Comparison of ENCODE assay signal across 11 cellular contexts in the genomic region with DNA sequence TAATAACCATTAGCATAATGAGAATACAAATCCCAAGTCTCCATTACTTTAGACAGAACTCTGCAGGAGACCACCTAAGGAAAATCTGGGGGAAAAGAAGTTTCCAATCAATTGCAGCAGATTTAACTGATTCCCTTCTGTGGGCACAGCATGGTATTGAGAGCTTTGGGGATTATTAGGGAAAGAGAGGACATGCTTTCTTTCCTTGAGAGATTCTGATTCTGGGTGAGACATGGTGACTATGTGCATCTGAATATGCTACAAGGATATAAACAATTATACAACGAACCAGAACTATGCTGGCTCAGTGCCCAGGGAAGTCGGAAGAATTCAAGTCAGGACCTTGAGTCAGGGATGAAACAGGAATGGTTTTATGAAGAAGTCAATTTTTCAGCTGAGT.
DNase-seq lines count a peak whose midpoint lies in the region; TF ChIP-seq lines count a peak whose summit lies in the region.
"Had no signal": no experiment of that assay in that cellular context is flagged by ENCODE, and none has a peak within 500 bp of the region (broad histone marks: within the 10 kb centered on the region; RNA-seq: fewer than 3 reads in every experiment).

No MANE protein-coding gene starts in this region.

- H3K4me1 Mint-ChIP-seq in HFFc6 (ENCODE audit: low read depth): peaks cover 11% of the 10 kb centered on the region; the same call in 1 of the 2 replicates

- H3K27ac Mint-ChIP-seq in HFFc6: peak overlapping the region; percentile 7; the same call in 1 of the 2 replicates
- H3K27ac Mint-ChIP-seq: activated B cell treated with CpG ODN at 0.5 μM for 24 hours had no signal

- H3K9ac ChIP-seq in iPS-15b (ENCODE audit: low read depth, low read length): no peak overlapping the region

- no peaks in the 10 kb centered on the region for H3K36me3 ChIP-seq in iPS-15b (ENCODE audit: control insufficient read depth, insufficient read depth, low read length)

- peak; percentile 77 for DNase-seq in HFFc6
- peak; percentile 83 for DNase-seq in astrocyte of the spinal cord (ENCODE audit: low read depth, low spot score)
- DNase-seq in stromal cell of bone marrow (ENCODE audit: low read depth): peak; percentile 12
- no peak for DNase-seq in posterior vena cava (ENCODE audit: low spot score)
- DNase-seq in activated T-cell treated with anti-CD3 and anti-CD28 coated beads for 4 hours: no peak
- DNase-seq in KG1 (lab: John Stamatoyannopoulos, UW): no peak
- DNase-seq: activated B cell treated with CpG ODN at 0.5 μM for 24 hours, left cardiac atrium, NCI-H1436, OCI-M1 had no signal

- H3K4me3 ChIP-seq in astrocyte of the spinal cord (ENCODE audit: low read depth, low read length): no peak overlapping the region
- H3K4me3 ChIP-seq in iPS-15b (ENCODE audit: low read depth, low read length): peak overlapping the region; percentile 5

- no peaks in the 10 kb centered on the region for H3K27me3 ChIP-seq in iPS-15b (ENCODE audit: control insufficient read depth, insufficient read depth, low read length)

- no peak overlapping the region for H3K4me3 Mint-ChIP-seq in HFFc6
- H3K4me3 Mint-ChIP-seq: activated B cell treated with CpG ODN at 0.5 μM for 24 hours had no signal

- H3K9me3 Mint-ChIP-seq in HFFc6: peaks cover 4% of the 10 kb centered on the region; the same call in 1 of the 2 replicates

- H3K27me3 Mint-ChIP-seq in HFFc6 (ENCODE audit: insufficient read depth): no peaks in the 10 kb centered on the region
- H3K27me3 Mint-ChIP-seq: activated B cell treated with CpG ODN at 0.5 μM for 24 hours had no signal

- in situ Hi-C loops in astrocyte of the spinal cord (cut with HindIII; ENCODE audit: low sequenced_read_pairs): no loop called here

- no peaks in the 10 kb centered on the region for H3K36me3 Mint-ChIP-seq in HFFc6 (ENCODE audit: low read depth)

- intact Hi-C loops in posterior vena cava (cut with DNase I): no loop called here

- H3K4me1 ChIP-seq in iPS-15b (ENCODE audit: control insufficient read depth, insufficient read depth, low read length): peaks cover 35% of the 10 kb centered on the region

- peaks cover 10% of the 10 kb centered on the region for H3K9me3 ChIP-seq in iPS-15b (ENCODE audit: control insufficient read depth, insufficient read depth, low read length)

- TF ChIP-seq CTCF in HFFc6 (IDR thresholded peaks at IDR 0.05): no peak
- no peak for TF ChIP-seq CTCF in astrocyte of the spinal cord (IDR thresholded peaks at IDR 0.05; ENCODE audit: low read depth, low read length)

Comparison
In these comparisons a context has a peak if more than half of its experiments do, and no peak if none do; other contexts are left out.
1. DNase-seq: peak in HFFc6 (single experiment), astrocyte of the spinal cord (single experiment) and stromal cell of bone marrow (single experiment); none in posterior vena cava (single experiment), activated T-cell treated with anti-CD3 and anti-CD28 coated beads for 4 hours (single experiment) and KG1 (single experiment).